1 cellular context compared by ENCODE assay signal in the genomic region with DNA sequence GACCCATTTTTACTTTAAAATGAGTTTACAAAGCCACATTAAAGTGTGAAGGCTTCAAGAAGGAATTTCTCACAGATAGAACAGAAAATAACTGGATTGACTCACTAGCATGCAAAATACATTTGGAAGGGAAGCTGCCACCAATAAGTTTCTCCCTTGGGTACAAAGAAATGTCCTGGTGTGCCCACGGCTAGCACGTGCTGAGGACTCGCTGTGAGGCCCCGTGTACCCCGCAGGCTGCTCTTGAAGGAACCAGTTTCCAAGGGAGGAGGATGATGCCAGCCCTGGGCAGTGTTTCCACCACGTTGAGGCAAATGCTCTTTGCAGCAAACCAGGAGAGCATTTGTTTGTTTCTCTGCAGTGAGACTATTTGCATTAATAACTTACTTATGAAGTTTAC.
TF ChIP-seq lines count a peak whose summit lies in the region.

No MANE protein-coding gene starts in this region.

TF ChIP-seq in SK-N-SH treated with all-trans-retinoic acid at 6 μM for 48 hours, 23 proteins besides CTCF, POLR2A, EP300 and RAD21 (continued from another document):
- TF ChIP-seq, protein P1, sequence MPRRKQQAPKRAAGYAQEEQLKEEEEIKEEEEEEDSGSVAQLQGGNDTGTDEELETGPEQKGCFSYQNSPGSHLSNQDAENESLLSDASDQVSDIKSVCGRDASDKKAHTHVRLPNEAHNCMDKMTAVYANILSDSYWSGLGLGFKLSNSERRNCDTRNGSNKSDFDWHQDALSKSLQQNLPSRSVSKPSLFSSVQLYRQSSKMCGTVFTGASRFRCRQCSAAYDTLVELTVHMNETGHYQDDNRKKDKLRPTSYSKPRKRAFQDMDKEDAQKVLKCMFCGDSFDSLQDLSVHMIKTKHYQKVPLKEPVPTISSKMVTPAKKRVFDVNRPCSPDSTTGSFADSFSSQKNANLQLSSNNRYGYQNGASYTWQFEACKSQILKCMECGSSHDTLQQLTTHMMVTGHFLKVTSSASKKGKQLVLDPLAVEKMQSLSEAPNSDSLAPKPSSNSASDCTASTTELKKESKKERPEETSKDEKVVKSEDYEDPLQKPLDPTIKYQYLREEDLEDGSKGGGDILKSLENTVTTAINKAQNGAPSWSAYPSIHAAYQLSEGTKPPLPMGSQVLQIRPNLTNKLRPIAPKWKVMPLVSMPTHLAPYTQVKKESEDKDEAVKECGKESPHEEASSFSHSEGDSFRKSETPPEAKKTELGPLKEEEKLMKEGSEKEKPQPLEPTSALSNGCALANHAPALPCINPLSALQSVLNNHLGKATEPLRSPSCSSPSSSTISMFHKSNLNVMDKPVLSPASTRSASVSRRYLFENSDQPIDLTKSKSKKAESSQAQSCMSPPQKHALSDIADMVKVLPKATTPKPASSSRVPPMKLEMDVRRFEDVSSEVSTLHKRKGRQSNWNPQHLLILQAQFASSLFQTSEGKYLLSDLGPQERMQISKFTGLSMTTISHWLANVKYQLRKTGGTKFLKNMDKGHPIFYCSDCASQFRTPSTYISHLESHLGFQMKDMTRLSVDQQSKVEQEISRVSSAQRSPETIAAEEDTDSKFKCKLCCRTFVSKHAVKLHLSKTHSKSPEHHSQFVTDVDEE (CRISPR knock-in tag; IDR thresholded peaks at IDR 0.05): no peak
- TF ChIP-seq, protein P2, sequence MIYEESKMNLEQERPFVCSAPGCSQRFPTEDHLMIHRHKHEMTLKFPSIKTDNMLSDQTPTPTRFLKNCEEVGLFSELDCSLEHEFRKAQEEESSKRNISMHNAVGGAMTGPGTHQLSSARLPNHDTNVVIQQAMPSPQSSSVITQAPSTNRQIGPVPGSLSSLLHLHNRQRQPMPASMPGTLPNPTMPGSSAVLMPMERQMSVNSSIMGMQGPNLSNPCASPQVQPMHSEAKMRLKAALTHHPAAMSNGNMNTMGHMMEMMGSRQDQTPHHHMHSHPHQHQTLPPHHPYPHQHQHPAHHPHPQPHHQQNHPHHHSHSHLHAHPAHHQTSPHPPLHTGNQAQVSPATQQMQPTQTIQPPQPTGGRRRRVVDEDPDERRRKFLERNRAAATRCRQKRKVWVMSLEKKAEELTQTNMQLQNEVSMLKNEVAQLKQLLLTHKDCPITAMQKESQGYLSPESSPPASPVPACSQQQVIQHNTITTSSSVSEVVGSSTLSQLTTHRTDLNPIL (CRISPR knock-in tag; IDR thresholded peaks at IDR 0.05; ENCODE audit: low read depth): no peak
- no peak for TF ChIP-seq GLIS3 (CRISPR knock-in tag; IDR thresholded peaks at IDR 0.05)
- no peak for TF ChIP-seq OSR1 (CRISPR knock-in tag; IDR thresholded peaks at IDR 0.05)
- no peak for TF ChIP-seq ZNF8 (CRISPR knock-in tag; IDR thresholded peaks at IDR 0.05)
- no peak for TF ChIP-seq ZFP30 (CRISPR knock-in tag; IDR thresholded peaks at IDR 0.05)
